8 cellular contexts compared by ENCODE assay signal in genomic region chr20:53623127-53623453, GRCh38. TPM values are rescaled to one million over a fixed set of nuclear protein-coding genes. Genes with fewer than 3 reads are reported as not detected.
DNase-seq lines count a peak whose midpoint lies in the region; ATAC-seq, FAIRE-seq and TF ChIP-seq lines count a peak whose summit lies in the region.

No MANE protein-coding gene starts in this region.

- no peak for DNase-seq in SK-N-SH
- no peak for DNase-seq in activated B cell treated with CpG ODN at 0.5 μM for 24 hours
- no peak for DNase-seq in kidney
- no peak for DNase-seq in cerebellar cortex (ENCODE audit: low spot score)
- DNase-seq in HuH-7.5 (ENCODE audit: low spot score): no peak
- no peak for DNase-seq in RKO (ENCODE audit: low spot score)

- H3K4me3 ChIP-seq in SK-N-SH (ENCODE audit: low read depth in 2 of 2, low read length in 1 of 2) (peak overlapping the region; percentile 34 to 47), kidney (ENCODE audit: low read length in 2 of 2) (peak overlapping the region; percentile 61 to 69), subcutaneous abdominal adipose tissue (ENCODE audit: low read depth in 1 of 5, low read length in 5 of 5) (peak overlapping the region; percentile 59 to 82 (median 69))

- TF ChIP-seq CTCF in SK-N-SH (IDR thresholded peaks at IDR 0.05): 0 out of 2 replicates have a peak, but pooled peaks have one; percentile 23
- no peak for TF ChIP-seq CTCF in activated B cell treated with CpG ODN at 0.5 μM for 24 hours (IDR thresholded peaks at IDR 0.05)
- no peak for TF ChIP-seq CTCF in kidney (IDR thresholded peaks at IDR 0.05; ENCODE audit: borderline replicate concordance, extremely low read depth, insufficient read depth)

- H3K79me2 ChIP-seq in SK-N-SH (ENCODE audit: insufficient read depth): no peaks in the 10 kb centered on the region

- no peaks in the 10 kb centered on the region for H3K9me3 Mint-ChIP-seq in activated B cell treated with CpG ODN at 0.5 μM for 24 hours

- no peaks in the 10 kb centered on the region for H4K20me1 ChIP-seq in SK-N-SH (ENCODE audit: insufficient read depth)

- H3K36me3 ChIP-seq in SK-N-SH (replicated peaks in 1 of 2; ENCODE audit: control insufficient read depth in 1 of 2, insufficient read depth in 2 of 2, low read length in 1 of 2): no peaks in the 10 kb centered on the region
- H3K36me3 ChIP-seq in kidney (ENCODE audit: control insufficient read depth in 1 of 2, insufficient read depth in 2 of 2, low read length in 2 of 2): no peaks in the 10 kb centered on the region
- no peaks in the 10 kb centered on the region for H3K36me3 ChIP-seq in subcutaneous abdominal adipose tissue (ENCODE audit: control insufficient read depth in 5 of 5, insufficient read depth in 5 of 5, low read length in 5 of 5)

- H3K4me2 ChIP-seq in SK-N-SH: peak overlapping the region; percentile 74

- H3F3A ChIP-seq in SK-N-SH (replicated peaks; ENCODE audit: insufficient read depth): peaks cover 40% of the 10 kb centered on the region

- no peak for TF ChIP-seq EP300 in SK-N-SH (IDR thresholded peaks at IDR 0.05; ENCODE audit: borderline replicate concordance in 1 of 2, low read depth in 1 of 2, low read length in 1 of 2)

- peaks cover 19 to 32% of the 10 kb centered on the region in 2 experiments for H3K4me1 ChIP-seq in SK-N-SH (ENCODE audit: control insufficient read depth in 1 of 2, insufficient read depth in 2 of 2, low read depth in 1 of 2, low read length in 1 of 2)
- peaks cover 12 to 27% of the 10 kb centered on the region in 2 donors for H3K4me1 ChIP-seq in kidney (ENCODE audit: control insufficient read depth in 1 of 2, insufficient read depth in 1 of 2, low read depth in 1 of 2, low read length in 2 of 2)
- H3K4me1 ChIP-seq in subcutaneous abdominal adipose tissue (ENCODE audit: control insufficient read depth in 5 of 5, insufficient read depth in 5 of 5, low read length in 5 of 5): peaks cover 4 to 38% (median 27%) of the 10 kb centered on the region in 5 donors

- CTCF ChIA-PET in SK-N-SH (lab: Yijun Ruan, JAX): interaction anchor here (0.7 to 2.2 kb wide), 9 partner anchors 9 to 293 kb away, joined by 3 to 6 read pairs (median 4); partner anchors contain the start of gene ZNF217
- CTCF ChIA-PET in activated B cell treated with CpG ODN at 0.5 μM for 24 hours (lab: Charles Lee): interaction anchor here (1.0 to 3.7 kb wide), 7 partner anchors 12 to 317 kb away, joined by 3 to 14 read pairs (median 4); no protein-coding TSS in a partner anchor

- FAIRE-seq in kidney (lab: Jason Lieb, UNC): no peak

- H3K27ac ChIP-seq in SK-N-SH (ENCODE audit: low read depth in 2 of 2, low read length in 1 of 2) (peak overlapping the region; percentile 90 to 98), kidney (ENCODE audit: low read depth in 2 of 2, low read length in 2 of 2) (peak overlapping the region; percentile 94 to 96), subcutaneous abdominal adipose tissue (ENCODE audit: low read depth, low read length) (peak overlapping the region; percentile 99)

- peak overlapping the region; percentile 82 for H2AFZ ChIP-seq in SK-N-SH (ENCODE audit: low read depth)

- peaks cover 50% of the 10 kb centered on the region for H3K4me1 Mint-ChIP-seq in activated B cell treated with CpG ODN at 0.5 μM for 24 hours

- ATAC-seq in SK-N-SH treated with all-trans-retinoic acid at 6 μM for 48 hours (no peak), activated B cell treated with CpG ODN at 0.5 μM for 24 hours (ENCODE audit: low read depth) (peak; percentile 11)

- no peak for TF ChIP-seq RAD21 in SK-N-SH (IDR thresholded peaks at IDR 0.05; ENCODE audit: low read length)

- H3K27me3 Mint-ChIP-seq in activated B cell treated with CpG ODN at 0.5 μM for 24 hours: no peaks in the 10 kb centered on the region

- H3K27ac Mint-ChIP-seq in activated B cell treated with CpG ODN at 0.5 μM for 24 hours: peak overlapping the region; percentile 93

- H3K27me3 ChIP-seq in SK-N-SH (ENCODE audit: insufficient read depth) (no peaks in the 10 kb centered on the region), subcutaneous abdominal adipose tissue (ENCODE audit: control insufficient read depth in 5 of 5, insufficient read depth in 4 of 5, low read length in 5 of 5) (no peaks in the 10 kb centered on the region)

- H3K9me2 ChIP-seq in SK-N-SH: no peaks in the 10 kb centered on the region

- H3K36me3 Mint-ChIP-seq in activated B cell treated with CpG ODN at 0.5 μM for 24 hours (ENCODE audit: low read depth): no peaks in the 10 kb centered on the region

- POLR2A ChIA-PET in SK-N-SH (lab: Yijun Ruan, JAX) (interaction anchor here (1.1 to 2.6 kb wide), 2 partner anchors 29 to 293 kb away, joined by 4 to 5 read pairs; partner anchors contain the start of gene ZNF217), activated B cell treated with CpG ODN at 0.5 μM for 24 hours (lab: Charles Lee) (interaction anchor here (0.5 to 4.4 kb wide), 14 partner anchors 12 to 317 kb away, joined by 3 to 43 read pairs (median 7); partner anchors contain the start of gene ZNF217)

- intact Hi-C loops in activated B cell treated with CpG ODN at 0.5 μM for 24 hours (cut with micrococcal nuclease) (loop anchor here (2.0 kb wide), 1 partner anchor 28 kb away; no protein-coding TSS in a partner anchor), kidney (cut with DNase I) (no loop called here)

- H3K9ac ChIP-seq in SK-N-SH (peak overlapping the region; percentile 85), kidney (ENCODE audit: low read length in 2 of 2) (peak overlapping the region; percentile 50 to 96), subcutaneous abdominal adipose tissue (ENCODE audit: low read length in 5 of 5) (peak overlapping the region; percentile 86 to 98 (median 93))

- H3K4me3 Mint-ChIP-seq in activated B cell treated with CpG ODN at 0.5 μM for 24 hours: peak overlapping the region; percentile 83

- H3K9me3 ChIP-seq in SK-N-SH: no peaks in the 10 kb centered on the region
- no peaks in the 10 kb centered on the region for H3K9me3 ChIP-seq in kidney (ENCODE audit: control insufficient read depth in 1 of 2, low read length in 2 of 2)
- H3K9me3 ChIP-seq in subcutaneous abdominal adipose tissue (ENCODE audit: control insufficient read depth in 5 of 5, low read length in 5 of 5): no peaks in the 10 kb centered on the region

- 0% methylated on average over 3 of the region's 3 CpGs for WGBS in SK-N-SH (ENCODE audit: low lambda C conversion rate)

TF ChIP-seq in SK-N-SH, 30 proteins besides CTCF, POLR2A, EP300 and RAD21 (continues in another document):
- TF ChIP-seq FOSL2 (IDR thresholded peaks at IDR 0.05; ENCODE audit: borderline replicate concordance, low read depth): no peak
- no peak for TF ChIP-seq POLR2AphosphoS5 (IDR thresholded peaks at IDR 0.05; ENCODE audit: low read depth, low read length)
- TF ChIP-seq ZBTB33 (IDR thresholded peaks at IDR 0.05; ENCODE audit: borderline replicate concordance, low read depth): no peak
- TF ChIP-seq ELF1 (IDR thresholded peaks at IDR 0.05): no peak

TF ChIP-seq in SK-N-SH treated with all-trans-retinoic acid at 6 μM for 48 hours, 23 proteins besides CTCF, POLR2A, EP300 and RAD21:
- TF ChIP-seq RARB (CRISPR knock-in tag; IDR thresholded peaks at IDR 0.05) (no peak), CREB5 (CRISPR knock-in tag; IDR thresholded peaks at IDR 0.05; ENCODE audit: low read depth) (no peak), SNAI2 (CRISPR knock-in tag; IDR thresholded peaks at IDR 0.05) (no peak), PATZ1 (CRISPR knock-in tag; IDR thresholded peaks at IDR 0.05; ENCODE audit: borderline replicate concordance) (no peak), TOX (CRISPR knock-in tag; IDR thresholded peaks at IDR 0.05; ENCODE audit: borderline replicate concordance) (no peak), ZFP3 (CRISPR knock-in tag; IDR thresholded peaks at IDR 0.05) (no peak), ISL1 (CRISPR knock-in tag; IDR thresholded peaks at IDR 0.05) (no peak), OSR1 (CRISPR knock-in tag; IDR thresholded peaks at IDR 0.05) (no peak), ZC3H10 (CRISPR knock-in tag; IDR thresholded peaks at IDR 0.05) (no peak), ESRRG (CRISPR knock-in tag; IDR thresholded peaks at IDR 0.05) (no peak)

RNA-seq across cellular contexts. Expression of gene ZNF217, which starts 29.5 kb away (rescaled TPM):
- 6.9 and 7.1 TPM in 2 replicates for polyA plus RNA-seq in SK-N-SH (2012; rRNA removed)
- polyA plus RNA-seq in SK-N-SH (2012; cell fraction: cytosol; rRNA removed): 7.6 and 8.5 TPM in 2 replicates
- 13.4 and 14.5 TPM in 2 replicates for polyA plus RNA-seq in SK-N-SH (2012; cell fraction: nucleus; rRNA removed)
- total RNA-seq in activated B cell treated with CpG ODN at 0.5 μM for 24 hours: 70.0 and 80.3 TPM in 2 replicates
- 60.9 TPM for total RNA-seq in kidney
- 5.0 TPM for polyA plus RNA-seq in kidney (ENCODE audit: insufficient read depth, low read depth, low replicate concordance)
